1 cellular context compared by ENCODE assay signal in the genomic region with DNA sequence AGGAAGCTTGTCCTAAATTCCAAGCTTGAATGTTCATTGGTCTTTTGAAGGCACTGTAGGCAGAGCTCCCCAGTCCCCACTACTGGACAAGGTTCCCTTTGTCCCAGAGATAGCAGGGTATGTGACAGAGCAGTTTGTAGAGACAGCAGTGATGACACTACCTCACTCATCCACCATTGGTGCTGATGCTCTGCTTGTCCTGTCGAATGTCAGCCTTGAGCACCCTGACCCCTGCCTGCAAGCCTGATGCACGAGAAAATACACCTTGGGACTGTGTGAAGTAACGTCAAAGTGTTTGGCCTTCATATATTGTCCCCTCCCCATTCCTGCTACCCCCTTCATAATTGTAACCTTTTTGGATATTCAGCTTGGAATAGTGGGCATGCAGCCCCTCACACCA.
TF ChIP-seq lines count a peak whose summit lies in the region.

No MANE protein-coding gene starts in this region.

TF ChIP-seq in GM23338, 12 proteins besides CTCF, POLR2A, EP300 and RAD21:
- TF ChIP-seq, protein P1, sequence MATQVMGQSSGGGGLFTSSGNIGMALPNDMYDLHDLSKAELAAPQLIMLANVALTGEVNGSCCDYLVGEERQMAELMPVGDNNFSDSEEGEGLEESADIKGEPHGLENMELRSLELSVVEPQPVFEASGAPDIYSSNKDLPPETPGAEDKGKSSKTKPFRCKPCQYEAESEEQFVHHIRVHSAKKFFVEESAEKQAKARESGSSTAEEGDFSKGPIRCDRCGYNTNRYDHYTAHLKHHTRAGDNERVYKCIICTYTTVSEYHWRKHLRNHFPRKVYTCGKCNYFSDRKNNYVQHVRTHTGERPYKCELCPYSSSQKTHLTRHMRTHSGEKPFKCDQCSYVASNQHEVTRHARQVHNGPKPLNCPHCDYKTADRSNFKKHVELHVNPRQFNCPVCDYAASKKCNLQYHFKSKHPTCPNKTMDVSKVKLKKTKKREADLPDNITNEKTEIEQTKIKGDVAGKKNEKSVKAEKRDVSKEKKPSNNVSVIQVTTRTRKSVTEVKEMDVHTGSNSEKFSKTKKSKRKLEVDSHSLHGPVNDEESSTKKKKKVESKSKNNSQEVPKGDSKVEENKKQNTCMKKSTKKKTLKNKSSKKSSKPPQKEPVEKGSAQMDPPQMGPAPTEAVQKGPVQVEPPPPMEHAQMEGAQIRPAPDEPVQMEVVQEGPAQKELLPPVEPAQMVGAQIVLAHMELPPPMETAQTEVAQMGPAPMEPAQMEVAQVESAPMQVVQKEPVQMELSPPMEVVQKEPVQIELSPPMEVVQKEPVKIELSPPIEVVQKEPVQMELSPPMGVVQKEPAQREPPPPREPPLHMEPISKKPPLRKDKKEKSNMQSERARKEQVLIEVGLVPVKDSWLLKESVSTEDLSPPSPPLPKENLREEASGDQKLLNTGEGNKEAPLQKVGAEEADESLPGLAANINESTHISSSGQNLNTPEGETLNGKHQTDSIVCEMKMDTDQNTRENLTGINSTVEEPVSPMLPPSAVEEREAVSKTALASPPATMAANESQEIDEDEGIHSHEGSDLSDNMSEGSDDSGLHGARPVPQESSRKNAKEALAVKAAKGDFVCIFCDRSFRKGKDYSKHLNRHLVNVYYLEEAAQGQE (IDR thresholded peaks at IDR 0.05; ENCODE audit: unreplicated experiment), result no peak
- TF ChIP-seq JUNB (IDR thresholded peaks at IDR 0.05; ENCODE audit: unreplicated experiment) (no peak), NANOG (IDR thresholded peaks at IDR 0.05; ENCODE audit: borderline replicate concordance) (no peak), EZH2 (IDR thresholded peaks at IDR 0.05; ENCODE audit: low read depth, unreplicated experiment) (no peak), ZNF331 (CRISPR knock-in tag; IDR thresholded peaks at IDR 0.05; ENCODE audit: low read depth) (no peak), STAT1 (IDR thresholded peaks at IDR 0.05; ENCODE audit: unreplicated experiment) (no peak)
